ENCODE assay signal across 17 cellular contexts in the genomic region with DNA sequence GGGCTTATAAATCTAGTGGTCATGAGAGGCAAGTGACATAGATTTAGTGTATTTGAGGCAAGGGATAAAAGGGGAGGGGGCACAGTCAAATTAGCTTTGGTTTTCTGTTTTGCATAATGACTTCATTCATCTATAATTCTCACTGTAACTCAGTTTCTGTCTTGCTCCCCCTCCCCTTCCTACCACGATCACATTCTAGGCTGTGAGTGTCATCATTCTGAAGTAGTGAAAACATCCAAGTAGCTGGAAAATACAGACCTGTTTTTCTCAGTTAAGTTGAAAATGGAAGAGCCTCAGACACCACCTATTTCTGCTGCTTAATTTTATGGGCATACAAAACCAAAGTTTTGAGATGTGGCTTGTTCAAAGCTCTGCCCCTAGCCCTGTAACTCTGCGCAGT. TPM values are rescaled to one million over a fixed set of nuclear protein-coding genes. Genes with fewer than 3 reads are reported as not detected.
DNase-seq lines count a peak whose midpoint lies in the region; ATAC-seq and TF ChIP-seq lines count a peak whose summit lies in the region.
"Had no signal": no experiment of that assay in that cellular context is flagged by ENCODE, and none has a peak within 500 bp of the region (broad histone marks: within the 10 kb centered on the region; RNA-seq: fewer than 3 reads in every experiment).

No MANE protein-coding gene starts in this region.

- H3K27me3 Mint-ChIP-seq in CD4-positive, alpha-beta memory T cell = no peaks in the 10 kb centered on the region
- H3K27me3 Mint-ChIP-seq in IgD-negative memory B cell (no peaks in the 10 kb centered on the region), nephron progenitor cell (ENCODE audit: low read depth, poor library complexity) (no peaks in the 10 kb centered on the region)
- H3K27me3 Mint-ChIP-seq: activated CD8-positive, alpha-beta memory T cell treated with anti-CD3 and anti-CD28 coated beads, Interleukin-2, amount 10 ng/mL, durations not matched to agents 7 days and 5 days had no signal

- no peak for ATAC-seq in HG03354 (IDR thresholded peaks at IDR 0.05; ENCODE audit: poor library complexity, severe bottlenecking, unreplicated experiment)
- ATAC-seq: activated CD8-positive, alpha-beta memory T cell treated with anti-CD3 and anti-CD28 coated beads, Interleukin-2, amount 10 ng/mL, durations not matched to agents 7 days and 5 days; left ventricle myocardium superior; Panc1 had no signal

- H3K4me3 ChIP-seq in CD4-positive, alpha-beta memory T cell (ENCODE audit: low read length in 2 of 2) = no peak overlapping the region
- no peak overlapping the region for H3K4me3 ChIP-seq in brain microvascular endothelial cell (ENCODE audit: low read depth, low read length)

- peaks cover 0 to 4% (median 0%) of the 10 kb centered on the region in 8 donors for H3K9me3 Mint-ChIP-seq in CD4-positive, alpha-beta memory T cell
- H3K9me3 Mint-ChIP-seq in IgD-negative memory B cell (no peaks in the 10 kb centered on the region), nephron progenitor cell (peaks cover 6% of the 10 kb centered on the region)
- H3K9me3 Mint-ChIP-seq: endodermal cell had no signal

- H3K36me3 ChIP-seq in CD4-positive, alpha-beta memory T cell (ENCODE audit: insufficient read depth, low read length) = no peaks in the 10 kb centered on the region
- H3K36me3 ChIP-seq in brain microvascular endothelial cell (replicated peaks) = no peaks in the 10 kb centered on the region

- in situ Hi-C loops in brain microvascular endothelial cell (cut with HindIII; ENCODE audit: low pct_ligation_motif_present, low sequenced_read_pairs) = no loop called here

- H3K9me3 ChIP-seq in CD4-positive, alpha-beta memory T cell (ENCODE audit: control insufficient read depth in 1 of 2, low read length in 2 of 2) = no peaks in the 10 kb centered on the region

- H3K4me1 ChIP-seq in CD4-positive, alpha-beta memory T cell (ENCODE audit: insufficient read depth, low read length) = peaks cover 93% of the 10 kb centered on the region

- H3K27ac ChIP-seq in CD4-positive, alpha-beta memory T cell (ENCODE audit: low read depth, low read length) = peak overlapping the region; percentile 25
- H3K27ac ChIP-seq in brain microvascular endothelial cell = no peak overlapping the region

- POLR2A ChIA-PET in CD4-positive, alpha-beta memory T cell (lab: Charles Lee; ENCODE audit: partially characterized antibody) = interaction anchor here (0.6 to 8.5 kb wide), 8 partner anchors 8 to 117 kb away, joined by 3 to 95 read pairs (median 7); no protein-coding TSS in a partner anchor

- peaks cover 77 to 92% (median 82%) of the 10 kb centered on the region in 4 donors for H3K4me1 Mint-ChIP-seq in CD4-positive, alpha-beta memory T cell
- H3K4me1 Mint-ChIP-seq in IgD-negative memory B cell (peaks cover 59 to 74% (median 63%) of the 10 kb centered on the region in 3 donors), nephron progenitor cell (peaks cover 10% of the 10 kb centered on the region)

- no peaks in the 10 kb centered on the region for H3K27me3 ChIP-seq in CD4-positive, alpha-beta memory T cell (ENCODE audit: insufficient read depth, low read length)
- no peaks in the 10 kb centered on the region for H3K27me3 ChIP-seq in brain microvascular endothelial cell (replicated peaks)

- intact Hi-C loops in CD4-positive, alpha-beta memory T cell (cut with micrococcal nuclease) = no loop called here

- peak overlapping the region; percentile 83 to 97 (median 90) for H3K27ac Mint-ChIP-seq in CD4-positive, alpha-beta memory T cell
- H3K27ac Mint-ChIP-seq in IgD-negative memory B cell (peak overlapping the region in 2 of 3 donors; percentile 25 to 62), nephron progenitor cell (peak overlapping the region; percentile 18)
- H3K27ac Mint-ChIP-seq: endodermal cell, nephron had no signal

- peak overlapping the region in 6 of 8 donors; percentile 40 to 69 (median 48) for H3K4me3 Mint-ChIP-seq in CD4-positive, alpha-beta memory T cell
- H3K4me3 Mint-ChIP-seq in IgD-negative memory B cell (no peak overlapping the region), nephron progenitor cell (no peak overlapping the region)
- H3K4me3 Mint-ChIP-seq: activated CD8-positive, alpha-beta memory T cell treated with anti-CD3 and anti-CD28 coated beads, Interleukin-2, amount 10 ng/mL, durations not matched to agents 7 days and 5 days; endodermal cell; nephron had no signal

- TF ChIP-seq CTCF in brain microvascular endothelial cell (IDR thresholded peaks at IDR 0.05; ENCODE audit: low read depth, low read length, missing control alignments) (no peak), nephron progenitor cell (IDR thresholded peaks at IDR 0.05) (no peak)

- CTCF ChIA-PET in CD4-positive, alpha-beta memory T cell (lab: Charles Lee; ENCODE audit: partially characterized antibody) = interaction anchor here (1.1 to 10.8 kb wide), 9 partner anchors 9 to 349 kb away, joined by 3 to 133 read pairs (median 5); no protein-coding TSS in a partner anchor

- DNase-seq in CD4-positive, alpha-beta memory T cell = no peak
- peak; percentile 21 for DNase-seq in brain microvascular endothelial cell
- DNase-seq in nephron progenitor cell = no peak
- no peak for DNase-seq in Kasumi-1 (lab: John Stamatoyannopoulos, UW)
- DNase-seq in AML-193 (lab: John Stamatoyannopoulos, UW) = no peak
- DNase-seq: activated CD8-positive, alpha-beta memory T cell treated with anti-CD3 and anti-CD28 coated beads, Interleukin-2, amount 10 ng/mL, durations not matched to agents 7 days and 5 days; activated naive CD4-positive, alpha-beta T cell treated with Interleukin-2 at 50 U/mL for 16 hours; caudate nucleus; endodermal cell; left ventricle myocardium superior; NCI-H1092; NCI-H774; substantia nigra had no signal

- peaks cover 0 to 4% of the 10 kb centered on the region in 2 donors for H3K36me3 Mint-ChIP-seq in CD4-positive, alpha-beta memory T cell
- H3K36me3 Mint-ChIP-seq in IgD-negative memory B cell (peaks cover 5% of the 10 kb centered on the region), nephron progenitor cell (ENCODE audit: low read depth) (peaks cover 6% of the 10 kb centered on the region)

RNA-seq across cellular contexts. Expression of gene MGAT5, which starts 18.1 kb away (rescaled TPM):
- total RNA-seq in CD4-positive, alpha-beta memory T cell = 10 to 100 TPM; 78.1 to 81.3 TPM
- polyA plus RNA-seq in CD4-positive, alpha-beta memory T cell = 10 to 100 TPM in 1 of 2 donors, 1 to 10 TPM in 1; 4.4 to 17.9 TPM
- polyA plus RNA-seq in IgD-negative memory B cell = 14.0 TPM

Comparison
In these comparisons a context has a peak if more than half of its experiments do, and no peak if none do; other contexts are left out.
1. H3K27ac Mint-ChIP-seq: peak in every context shown above with its lines; median percentile 90 in CD4-positive, alpha-beta memory T cell; 44 in IgD-negative memory B cell; 18 in nephron progenitor cell.
2. H3K4me3 Mint-ChIP-seq: peak in CD4-positive, alpha-beta memory T cell (6 of 8); none in IgD-negative memory B cell (0 of 4) and nephron progenitor cell (single experiment).